In genomic region chr11:34970480-34970879, GRCh38 we compare ENCODE assay signal across 20 cellular contexts.
"Had no signal": no experiment of that assay in that cellular context is flagged by ENCODE, and none has a peak within 500 bp of the region (broad histone marks: within the 10 kb centered on the region; RNA-seq: fewer than 3 reads in every experiment).

No MANE protein-coding gene starts in this region.

- H3K9me3 ChIP-seq: heart right ventricle, neutrophil, pancreas, spleen, testis had no signal

- H3K27me3 ChIP-seq: heart right ventricle, neutrophil, pancreas, spleen, testis had no signal

- H3K4me3 ChIP-seq: heart right ventricle, lung, pancreas, spleen, testis had no signal

- H3K4me3 Mint-ChIP-seq: activated naive CD8-positive, alpha-beta T cell; activated T-helper 1 cell treated with anti-CD3 and anti-CD28 coated beads, Interleukin-12 subunit alpha, Interleukin-12 subunit beta, Interleukin-2, Interleukin-4 antibody, amounts not matched to agents 30 ng/mL and 10 ng/mL and 1 ng/mL, durations not matched to agents 14 hours and 24 hours and 36 hours; dendritic cell treated with granulocyte-macrophage colony-stimulating factor and Interleukin-4, amounts not matched to agents 40 ng/mL and 50 ng/mL, for 4 days; mesothelial cell of epicardium; natural killer cell treated with Interleukin-12 subunit alpha and Interleukin-12 subunit beta and Interleukin-15 and Interleukin-18, amount 100 ng/mL, for 72 hours; stimulated activated memory B cell treated with anti-CD40 and anti-IgM and Interleukin-4, amounts not matched to agents 10 μg/mL and 1 μg/mL and 100 μg/mL, for 72 hours; T-helper 1 cell treated with Interleukin-12 subunit alpha and Interleukin-12 subunit beta and Interleukin-4 antibody, amounts not matched to agents 30 μg/mL and 1 μg/mL, for 36 hours; type B pancreatic cell had no signal

- H3K27ac Mint-ChIP-seq: activated naive CD8-positive, alpha-beta T cell; activated T-helper 1 cell treated with anti-CD3 and anti-CD28 coated beads, Interleukin-12 subunit alpha, Interleukin-12 subunit beta, Interleukin-2, Interleukin-4 antibody, amounts not matched to agents 30 ng/mL and 10 ng/mL and 1 ng/mL, durations not matched to agents 14 hours and 24 hours and 36 hours; dendritic cell treated with granulocyte-macrophage colony-stimulating factor and Interleukin-4, amounts not matched to agents 40 ng/mL and 50 ng/mL, for 4 days; mesothelial cell of epicardium; natural killer cell treated with Interleukin-12 subunit alpha and Interleukin-12 subunit beta and Interleukin-15 and Interleukin-18, amount 100 ng/mL, for 72 hours; stimulated activated memory B cell treated with anti-CD40 and anti-IgM and Interleukin-4, amounts not matched to agents 10 μg/mL and 1 μg/mL and 100 μg/mL, for 72 hours; T-helper 1 cell treated with Interleukin-12 subunit alpha and Interleukin-12 subunit beta and Interleukin-4 antibody, amounts not matched to agents 30 μg/mL and 1 μg/mL, for 36 hours; type B pancreatic cell had no signal

- ATAC-seq: natural killer cell treated with Interleukin-12 subunit alpha and Interleukin-12 subunit beta and Interleukin-15 and Interleukin-18, amount 100 ng/mL, for 72 hours; stimulated activated memory B cell treated with anti-CD40 and anti-IgM and Interleukin-4, amounts not matched to agents 10 μg/mL and 1 μg/mL and 100 μg/mL, for 72 hours had no signal

- H3K9me3 Mint-ChIP-seq: activated T-helper 1 cell treated with anti-CD3 and anti-CD28 coated beads, Interleukin-12 subunit alpha, Interleukin-12 subunit beta, Interleukin-2, Interleukin-4 antibody, amounts not matched to agents 30 ng/mL and 10 ng/mL and 1 ng/mL, durations not matched to agents 14 hours and 24 hours and 36 hours; dendritic cell treated with granulocyte-macrophage colony-stimulating factor and Interleukin-4, amounts not matched to agents 40 ng/mL and 50 ng/mL, for 4 days; natural killer cell treated with Interleukin-12 subunit alpha and Interleukin-12 subunit beta and Interleukin-15 and Interleukin-18, amount 100 ng/mL, for 72 hours; stimulated activated memory B cell treated with anti-CD40 and anti-IgM and Interleukin-4, amounts not matched to agents 10 μg/mL and 1 μg/mL and 100 μg/mL, for 72 hours; T-helper 1 cell treated with Interleukin-12 subunit alpha and Interleukin-12 subunit beta and Interleukin-4 antibody, amounts not matched to agents 30 μg/mL and 1 μg/mL, for 36 hours; type B pancreatic cell had no signal

- H3K27me3 Mint-ChIP-seq: activated naive CD8-positive, alpha-beta T cell; dendritic cell treated with granulocyte-macrophage colony-stimulating factor and Interleukin-4, amounts not matched to agents 40 ng/mL and 50 ng/mL, for 4 days; natural killer cell treated with Interleukin-12 subunit alpha and Interleukin-12 subunit beta and Interleukin-15 and Interleukin-18, amount 100 ng/mL, for 72 hours; stimulated activated memory B cell treated with anti-CD40 and anti-IgM and Interleukin-4, amounts not matched to agents 10 μg/mL and 1 μg/mL and 100 μg/mL, for 72 hours; type B pancreatic cell had no signal

- H3K27ac ChIP-seq: neutrophil, pancreas, spleen, testis, VCaP had no signal

- DNase-seq: activated CD4-positive, alpha-beta T cell treated with anti-CD3 and anti-CD28 coated beads for 1 hour; activated CD4-positive, alpha-beta T cell treated with anti-CD3 and anti-CD28 coated beads, Interleukin-2, amount 50 U/mL, for 48 hours; amniotic stem cell; effector CD8-positive, alpha-beta T cell; heart right ventricle; pancreas; spleen; stimulated activated CD4-positive, alpha-beta T cell treated with anti-CD3 and anti-CD28 coated beads, Interleukin-4, amount 100 ng/mL, for 4 hours; testis had no signal

- H3K4me1 ChIP-seq: spleen, testis had no signal
